27 cellular contexts compared by ENCODE assay signal in genomic region chr6:134397674-134398073, GRCh38.
"Had no signal": no experiment of that assay in that cellular context is flagged by ENCODE, and none has a peak within 500 bp of the region (broad histone marks: within the 10 kb centered on the region; RNA-seq: fewer than 3 reads in every experiment).

No MANE protein-coding gene starts in this region.

- H3K27me3 Mint-ChIP-seq: activated CD4-positive, alpha-beta memory T cell treated with anti-CD3 and anti-CD28 coated beads for 36 hours; activated CD4-positive, alpha-beta T cell treated with anti-CD3 and anti-CD28 coated beads, Interleukin-2, amount 10 ng/mL, durations not matched to agents 24 days and 14 days; progenitor cell of endocrine pancreas; stimulated activated naive B cell treated with anti-CD40 and anti-IgM and Interleukin-4, amounts not matched to agents 10 μg/mL and 1 μg/mL and 100 μg/mL, for 72 hours had no signal

- H3K9me3 Mint-ChIP-seq: activated CD4-positive, alpha-beta memory T cell treated with anti-CD3 and anti-CD28 coated beads for 36 hours; activated CD4-positive, alpha-beta T cell treated with anti-CD3 and anti-CD28 coated beads, Interleukin-2, amount 10 ng/mL, durations not matched to agents 24 days and 14 days; activated naive CD4-positive, alpha-beta T cell treated with anti-CD3 and anti-CD28 coated beads for 36 hours; activated naive CD8-positive, alpha-beta T cell treated with anti-CD3 and anti-CD28 coated beads, Interleukin-2, amount 10 ng/mL, durations not matched to agents 7 days and 5 days; activated T-helper 1 cell treated with anti-CD3 and anti-CD28 coated beads, Interleukin-12 subunit alpha, Interleukin-12 subunit beta, Interleukin-2, Interleukin-4 antibody, amounts not matched to agents 30 ng/mL and 10 ng/mL and 1 ng/mL, durations not matched to agents 14 hours and 24 hours and 36 hours; endodermal cell; nephron had no signal

- H3K4me2 ChIP-seq: smooth muscle cell had no signal

- ATAC-seq: left cardiac atrium, left ventricle myocardium superior had no signal

- DNase-seq: activated CD4-positive, alpha-beta T cell treated with anti-CD3 and anti-CD28 coated beads, Interleukin-2, amount 10 ng/mL, durations not matched to agents 24 days and 14 days; activated CD4-positive, CD25-positive, alpha-beta regulatory T cell treated with anti-CD3 and anti-CD28 coated beads, Interleukin-2, amount 50 U/mL, for 72 hours; activated CD8-positive, alpha-beta memory T cell treated with anti-CD3 and anti-CD28 coated beads, Interleukin-2, amount 50 U/mL, for 4 hours; activated effector memory CD4-positive, alpha-beta T cell treated with anti-CD3 and anti-CD28 coated beads, Interleukin-2, amount 50 U/mL, for 16 hours; activated naive CD4-positive, alpha-beta T cell treated with anti-CD3 and anti-CD28 coated beads for 36 hours; activated naive CD8-positive, alpha-beta T cell treated with anti-CD3 and anti-CD28 coated beads, Interleukin-2, amount 10 ng/mL, durations not matched to agents 7 days and 5 days; activated T-cell treated with anti-CD3 and anti-CD28 coated beads, Interleukin-2, amount 50 U/mL, for 1 hour; amniotic stem cell; brain microvascular endothelial cell; caudate nucleus; cortex of kidney; endodermal cell; left cardiac atrium; left ventricle myocardium superior; sigmoid colon; stimulated activated CD4-positive, alpha-beta T cell treated with anti-CD3 and anti-CD28 coated beads, Interleukin-4, amount 100 ng/mL, for 4 hours; stomach; T-helper 2 cell; tibial artery; upper lobe of right lung had no signal

- H3K36me3 Mint-ChIP-seq: activated CD4-positive, alpha-beta memory T cell treated with anti-CD3 and anti-CD28 coated beads for 36 hours; activated naive CD8-positive, alpha-beta T cell treated with anti-CD3 and anti-CD28 coated beads, Interleukin-2, amount 10 ng/mL, durations not matched to agents 7 days and 5 days had no signal

- H3K9me3 ChIP-seq: neutrophil, sigmoid colon, stomach, tibial artery, upper lobe of right lung had no signal

- H3K4me1 ChIP-seq: sigmoid colon, tibial artery, upper lobe of right lung had no signal

- H3K36me3 ChIP-seq: brain microvascular endothelial cell, neutrophil, sigmoid colon, stomach, tibial artery, upper lobe of right lung had no signal

- H3K27me3 ChIP-seq: brain microvascular endothelial cell, neutrophil, sigmoid colon, stomach, tibial artery, upper lobe of right lung had no signal

- H3K4me3 ChIP-seq: sigmoid colon, smooth muscle cell, stomach, tibial artery, upper lobe of right lung had no signal

- H3K27ac ChIP-seq: brain microvascular endothelial cell, sigmoid colon, stomach, tibial artery, upper lobe of right lung had no signal

- H3K4me3 Mint-ChIP-seq: activated CD4-positive, alpha-beta memory T cell treated with anti-CD3 and anti-CD28 coated beads for 36 hours; activated CD4-positive, alpha-beta T cell treated with anti-CD3 and anti-CD28 coated beads, Interleukin-2, amount 10 ng/mL, durations not matched to agents 24 days and 14 days; activated naive CD4-positive, alpha-beta T cell treated with anti-CD3 and anti-CD28 coated beads for 36 hours; activated naive CD8-positive, alpha-beta T cell treated with anti-CD3 and anti-CD28 coated beads, Interleukin-2, amount 10 ng/mL, durations not matched to agents 7 days and 5 days; activated T-helper 1 cell treated with anti-CD3 and anti-CD28 coated beads, Interleukin-12 subunit alpha, Interleukin-12 subunit beta, Interleukin-2, Interleukin-4 antibody, amounts not matched to agents 30 ng/mL and 10 ng/mL and 1 ng/mL, durations not matched to agents 14 hours and 24 hours and 36 hours; endodermal cell; nephron; stimulated activated naive B cell treated with anti-CD40 and anti-IgM and Interleukin-4, amounts not matched to agents 10 μg/mL and 1 μg/mL and 100 μg/mL, for 72 hours had no signal

- H3K27ac Mint-ChIP-seq: activated CD4-positive, alpha-beta memory T cell treated with anti-CD3 and anti-CD28 coated beads for 36 hours; activated naive CD8-positive, alpha-beta T cell treated with anti-CD3 and anti-CD28 coated beads, Interleukin-2, amount 10 ng/mL, durations not matched to agents 7 days and 5 days; endodermal cell; nephron; progenitor cell of endocrine pancreas had no signal
